Comparison of ENCODE assay signal across 10 cellular contexts in genomic region chr1:229117664-229118300, GRCh38.
A peak's percentile ranks its signal among the peaks of the same experiment; 100 is the strongest.
DNase-seq lines count a peak whose midpoint lies in the region; ATAC-seq and TF ChIP-seq lines count a peak whose summit lies in the region.
"Had no signal": no experiment of that assay in that cellular context is flagged by ENCODE, and none has a peak within 500 bp of the region (broad histone marks: within the 10 kb centered on the region; RNA-seq: fewer than 3 reads in every experiment).

No MANE protein-coding gene starts in this region.

- no peak for TF ChIP-seq CTCF in esophagus squamous epithelium (IDR thresholded peaks at IDR 0.05)

- no peak for TF ChIP-seq POLR2A in esophagus squamous epithelium (IDR thresholded peaks at IDR 0.05)

- no peak overlapping the region for H2BK5ac ChIP-seq in neuronal stem cell (ENCODE audit: low read length)

- WGBS in esophagus squamous epithelium, 2 donors, result 8 to 35% methylated on average over 4 to 5 of the region's 14 CpGs
- no CpG with 5 or more reads among the region's 14 CpGs for WGBS in neuronal stem cell (ENCODE audit: extremely low coverage in 2 of 2, insufficient read length in 2 of 2, insufficient replicate concordance in 1 of 2), 2 donors

- ATAC-seq in GM19397 (IDR thresholded peaks at IDR 0.05; ENCODE audit: unreplicated experiment), result no peak

- H2BK120ac ChIP-seq in neuronal stem cell (ENCODE audit: low read depth, low read length), result no peak overlapping the region

- H2BK15ac ChIP-seq in neuronal stem cell (ENCODE audit: low read length), result no peak overlapping the region

- peak; percentile 52 for DNase-seq in NCI-H1105 (lab: John Stamatoyannopoulos, UW)
- DNase-seq in esophagus squamous epithelium (lab: John Stamatoyannopoulos, UW), result no peak
- no peak for DNase-seq in neuronal stem cell (ENCODE audit: low spot score)
- DNase-seq in effector memory CD4-positive, alpha-beta T cell, result no peak
- no peak for DNase-seq in SW480 (ENCODE audit: low spot score)
- DNase-seq in stimulated activated CD4-positive, alpha-beta T cell treated with anti-CD3 and anti-CD28 coated beads, Interleukin-1b, Interleukin-23, amount 100 ng/mL, for 48 hours, result no peak
- DNase-seq: activated effector memory CD4-positive, alpha-beta T cell treated with anti-CD3 and anti-CD28 coated beads, Interleukin-2, amount 50 U/mL, for 16 hours; SW 1271 had no signal

- H2AFZ ChIP-seq in neuronal stem cell (ENCODE audit: low read length), result no peak overlapping the region

- H4K91ac ChIP-seq in neuronal stem cell (ENCODE audit: low read depth, low read length, poor library complexity), result peak overlapping the region; percentile 16

- H3K14ac ChIP-seq in neuronal stem cell (ENCODE audit: low read length), result peak overlapping the region; percentile 85

- H3K4ac ChIP-seq in neuronal stem cell (ENCODE audit: low read length), result no peak overlapping the region

- H4K20me1 ChIP-seq in BLaER1, result no peaks in the 10 kb centered on the region

- no peaks in the 10 kb centered on the region for H3K27me3 ChIP-seq in BLaER1
- H3K27me3 ChIP-seq in esophagus squamous epithelium, result no peaks in the 10 kb centered on the region
- no peaks in the 10 kb centered on the region for H3K27me3 ChIP-seq in neuronal stem cell (ENCODE audit: control insufficient read depth in 3 of 3, insufficient read depth in 3 of 3, low read depth in 1 of 3, low read length in 3 of 3)
- H3K27me3 ChIP-seq in effector memory CD4-positive, alpha-beta T cell (replicated peaks; ENCODE audit: control insufficient read depth, insufficient read depth, low read length, poor library complexity, severe bottlenecking), result no peaks in the 10 kb centered on the region

- H2AK5ac ChIP-seq in neuronal stem cell (ENCODE audit: low read depth, low read length), result no peak overlapping the region

- H3K9me3 ChIP-seq in BLaER1 (peaks cover 17% of the 10 kb centered on the region), esophagus squamous epithelium (no peaks in the 10 kb centered on the region), neuronal stem cell (replicated peaks in 1 of 2; ENCODE audit: control insufficient read depth in 2 of 2, insufficient read depth in 1 of 2, low read depth in 1 of 2, low read length in 2 of 2) (peaks cover 0 to 4% of the 10 kb centered on the region in 2 donors)
- H3K9me3 ChIP-seq in effector memory CD4-positive, alpha-beta T cell (ENCODE audit: control insufficient read depth, low read length), result no peaks in the 10 kb centered on the region

- intact Hi-C loops in esophagus squamous epithelium (cut with DNase I), result no loop called here

- peaks cover 84% of the 10 kb centered on the region for H3K4me1 ChIP-seq in BLaER1
- peaks cover 0 to 17% (median 10%) of the 10 kb centered on the region in 3 donors for H3K4me1 ChIP-seq in esophagus squamous epithelium
- peaks cover 0 to 5% of the 10 kb centered on the region in 2 donors for H3K4me1 ChIP-seq in neuronal stem cell (ENCODE audit: control insufficient read depth in 2 of 2, insufficient read depth in 1 of 2, low read depth in 1 of 2, low read length in 2 of 2)
- peaks cover 2% of the 10 kb centered on the region for H3K4me1 ChIP-seq in effector memory CD4-positive, alpha-beta T cell (ENCODE audit: control insufficient read depth, insufficient read depth, low read length, poor library complexity, severe bottlenecking)

- H2BK12ac ChIP-seq in neuronal stem cell (ENCODE audit: low read length), result peak overlapping the region; percentile 44

- H3K27ac ChIP-seq in BLaER1, result peak overlapping the region; percentile 64
- H3K27ac ChIP-seq in esophagus squamous epithelium, result peak overlapping the region in 3 of 4 donors; percentile 30 to 82 (median 80)
- no peak overlapping the region for H3K27ac ChIP-seq in neuronal stem cell (replicated peaks; ENCODE audit: low read length)
- no peak overlapping the region for H3K27ac ChIP-seq in effector memory CD4-positive, alpha-beta T cell (ENCODE audit: insufficient read depth, low read length, poor library complexity, severe bottlenecking)

- H3K18ac ChIP-seq in neuronal stem cell (ENCODE audit: low read length), result peak overlapping the region; percentile 77

- no peak overlapping the region for H4K8ac ChIP-seq in neuronal stem cell (ENCODE audit: low read depth, low read length)

- H3K4me3 ChIP-seq in BLaER1 (peak overlapping the region; percentile 29), esophagus squamous epithelium (no peak overlapping the region), neuronal stem cell (ENCODE audit: low read length in 2 of 2) (no peak overlapping the region)
- H3K4me3 ChIP-seq in effector memory CD4-positive, alpha-beta T cell (ENCODE audit: insufficient read depth, low read depth, low read length, poor library complexity, severe bottlenecking), result no peak overlapping the region

- peak overlapping the region; percentile 89 for H3K4me2 ChIP-seq in BLaER1
- no peak overlapping the region for H3K4me2 ChIP-seq in neuronal stem cell (ENCODE audit: insufficient read depth, low read length, poor library complexity, severe bottlenecking)

- no peaks in the 10 kb centered on the region for H3K36me3 ChIP-seq in BLaER1
- no peaks in the 10 kb centered on the region for H3K36me3 ChIP-seq in esophagus squamous epithelium
- no peaks in the 10 kb centered on the region for H3K36me3 ChIP-seq in neuronal stem cell (replicated peaks in 1 of 2; ENCODE audit: control insufficient read depth in 2 of 2, insufficient read depth in 2 of 2, low read length in 2 of 2)
- no peaks in the 10 kb centered on the region for H3K36me3 ChIP-seq in effector memory CD4-positive, alpha-beta T cell (ENCODE audit: control insufficient read depth, insufficient read depth, low read length)

- H3K9ac ChIP-seq in BLaER1, result peak overlapping the region; percentile 18; the same call in 1 of the 2 replicates
- no peak overlapping the region for H3K9ac ChIP-seq in neuronal stem cell (ENCODE audit: low read depth, low read length, poor library complexity)

- H3K79me1 ChIP-seq in neuronal stem cell (ENCODE audit: low read depth, low read length), result no peaks in the 10 kb centered on the region

- H3K23ac ChIP-seq in neuronal stem cell (ENCODE audit: low read depth, low read length, poor library complexity), result peak overlapping the region; percentile 48

Comparison
In these comparisons a context has a peak if more than half of its experiments do, and no peak if none do; other contexts are left out.
1. H3K27ac ChIP-seq: peak in BLaER1 (single experiment) and esophagus squamous epithelium (3 of 4); none in neuronal stem cell (single experiment) and effector memory CD4-positive, alpha-beta T cell (single experiment).